In genomic region chr11:44188643-44189042, GRCh38 we compare ENCODE assay signal across 18 cellular contexts.
A peak's percentile ranks its signal among the peaks of the same experiment; 100 is the strongest.
DNase-seq lines count a peak whose midpoint lies in the region; TF ChIP-seq lines count a peak whose summit lies in the region.
"Had no signal": no experiment of that assay in that cellular context is flagged by ENCODE, and none has a peak within 500 bp of the region (broad histone marks: within the 10 kb centered on the region; RNA-seq: fewer than 3 reads in every experiment).

No MANE protein-coding gene starts in this region.

- H3K4me3 ChIP-seq in adipocyte (ENCODE audit: low read length), result peak overlapping the region; percentile 4
- H3K4me3 ChIP-seq: SJCRH30 had no signal

- peak; percentile 2 for DNase-seq in DMS53 (lab: John Stamatoyannopoulos, UW)
- DNase-seq in DMS53 treated with DMSO at 0.1 percent for 48 hours (lab: John Stamatoyannopoulos, UW; ENCODE audit: unreplicated experiment), result no peak
- DNase-seq in adipocyte (ENCODE audit: low read depth), result peak; percentile 4
- peak; percentile 39 to 45 for DNase-seq in erythroblast (lab: John Stamatoyannopoulos, UW)
- peak; percentile 9 for DNase-seq in myocyte (ENCODE audit: low read depth)
- no peak for DNase-seq in EL
- no peak for DNase-seq in NOMO-1 treated with dmso at 0.1 percent for 144 hours (lab: John Stamatoyannopoulos, UW; ENCODE audit: unreplicated experiment)
- no peak for DNase-seq in superior temporal gyrus (ENCODE audit: extremely low spot score)
- DNase-seq: CD4-positive, alpha-beta memory T cell; DMS79 treated with DMSO at 0.1 percent for 48 hours; GDM1; KG1; NCI-H1048; NCI-H1436 treated with DMSO at 0.1 percent for 48 hours; NCI-H2029 treated with DMSO at 0.1 percent for 48 hours; NCI-H774; PC-3 had no signal

- H3K4me1 ChIP-seq in adipocyte (ENCODE audit: control insufficient read depth, insufficient read depth, low read length), result peaks cover 14% of the 10 kb centered on the region

- peaks cover 18% of the 10 kb centered on the region for H3K9me3 ChIP-seq in adipocyte (ENCODE audit: control insufficient read depth, low read length)

- H3K27me3 ChIP-seq in adipocyte (replicated peaks; ENCODE audit: control insufficient read depth, insufficient read depth, low read length), result no peaks in the 10 kb centered on the region
- H3K27me3 ChIP-seq: SJCRH30 had no signal

- peaks cover 15% of the 10 kb centered on the region for H3K36me3 ChIP-seq in adipocyte (ENCODE audit: control insufficient read depth, insufficient read depth, low read length, severe bottlenecking)
- H3K36me3 ChIP-seq: SJCRH30 had no signal

- no peak for TF ChIP-seq POLR2A in erythroblast (IDR thresholded peaks at IDR 0.05; ENCODE audit: low read length)

- no peak overlapping the region for H3K9ac ChIP-seq in adipocyte (ENCODE audit: low read length)

Comparison
In these comparisons a context has a peak if more than half of its experiments do, and no peak if none do; other contexts are left out.
1. DNase-seq: peak in DMS53 (single experiment), adipocyte (single experiment), erythroblast (2 of 2) and myocyte (single experiment); none in DMS53 treated with DMSO at 0.1 percent for 48 hours (single experiment), EL (single experiment), NOMO-1 treated with dmso at 0.1 percent for 144 hours (single experiment) and superior temporal gyrus (single experiment).